30 cellular contexts compared by ENCODE assay signal in genomic region chr18:1595165-1595564, GRCh38.
"Had no signal": no experiment of that assay in that cellular context is flagged by ENCODE, and none has a peak within 500 bp of the region (broad histone marks: within the 10 kb centered on the region; RNA-seq: fewer than 3 reads in every experiment).

No MANE protein-coding gene starts in this region.

- H3K4me1 ChIP-seq: ascending aorta, breast epithelium, colonic mucosa, esophagus muscularis mucosa, foreskin keratinocyte, gastrocnemius medialis, heart left ventricle had no signal

- H3K27ac ChIP-seq: ascending aorta, breast epithelium, cardiac muscle cell, colonic mucosa, dorsolateral prefrontal cortex, esophagus muscularis mucosa, foreskin keratinocyte, gastrocnemius medialis, heart left ventricle had no signal

- H3K36me3 ChIP-seq: ascending aorta, breast epithelium, cardiac muscle cell, colonic mucosa, esophagus muscularis mucosa, gastrocnemius medialis, heart left ventricle had no signal

- ATAC-seq: activated CD4-positive, alpha-beta T cell treated with anti-CD3 and anti-CD28 coated beads for 36 hours; activated CD8-positive, alpha-beta memory T cell treated with anti-CD3 and anti-CD28 coated beads, Interleukin-2, amount 10 ng/mL, durations not matched to agents 7 days and 5 days; activated CD8-positive, alpha-beta T cell treated with anti-CD3 and anti-CD28 coated beads, Interleukin-2, amount 10 ng/mL, durations not matched to agents 7 days and 5 days; activated naive CD4-positive, alpha-beta T cell treated with anti-CD3 and anti-CD28 coated beads, Interleukin-2, amount 50 U/mL, for 72 hours; activated T-cell treated with anti-CD3 and anti-CD28 coated beads, Interleukin-2, amount 50 U/mL, for 72 hours; foreskin keratinocyte; gastrocnemius medialis; heart left ventricle had no signal

- H3K9me3 ChIP-seq: ascending aorta, breast epithelium, colonic mucosa, esophagus muscularis mucosa, gastrocnemius medialis, heart left ventricle had no signal

- DNase-seq: activated CD4-positive, alpha-beta memory T cell treated with anti-CD3 and anti-CD28 coated beads for 36 hours; activated CD4-positive, alpha-beta T cell treated with anti-CD3 and anti-CD28 coated beads for 36 hours; activated CD4-positive, alpha-beta T cell treated with anti-CD3 and anti-CD28 coated beads, Interleukin-2, amount 10 ng/mL, durations not matched to agents 24 days and 14 days; activated CD4-positive, CD25-positive, alpha-beta regulatory T cell; activated CD4-positive, CD25-positive, alpha-beta regulatory T cell treated with anti-CD3 and anti-CD28 coated beads, Interleukin-2, amount 50 U/mL, for 72 hours; activated CD8-positive, alpha-beta memory T cell treated with anti-CD3 and anti-CD28 coated beads, Interleukin-2, amount 10 ng/mL, durations not matched to agents 7 days and 5 days; activated CD8-positive, alpha-beta memory T cell treated with anti-CD3 and anti-CD28 coated beads, Interleukin-2, amount 50 U/mL, for 48 hours; activated CD8-positive, alpha-beta T cell treated with anti-CD3 and anti-CD28 coated beads, Interleukin-2, amount 10 ng/mL, durations not matched to agents 7 days and 5 days; activated gamma-delta T cell; activated naive CD4-positive, alpha-beta T cell; activated naive CD4-positive, alpha-beta T cell treated with anti-CD3 and anti-CD28 coated beads, Interleukin-2, amount 10 ng/mL, durations not matched to agents 7 days and 5 days; activated naive CD8-positive, alpha-beta T cell treated with anti-CD3 and anti-CD28 coated beads, Interleukin-2, amount 10 ng/mL, durations not matched to agents 7 days and 5 days; activated T-cell treated with anti-CD3 and anti-CD28 coated beads for 4 hours; activated T-cell treated with anti-CD3 and anti-CD28 coated beads, Interleukin-2, amount 50 U/mL, for 24 hours; activated T-cell treated with anti-CD3 and anti-CD28 coated beads, Interleukin-2, amount 50 U/mL, for 72 hours; central memory CD4-positive, alpha-beta T cell; cerebellar nuclear complex; colonic mucosa; dorsolateral prefrontal cortex; effector memory CD4-positive, alpha-beta T cell; erythroblast; foreskin keratinocyte; gastrocnemius medialis; glutamatergic neuron; heart left ventricle had no signal

- H3K27me3 ChIP-seq: ascending aorta, breast epithelium, cardiac muscle cell, colonic mucosa, esophagus muscularis mucosa, foreskin keratinocyte, gastrocnemius medialis, heart left ventricle had no signal

- H3K4me3 ChIP-seq: ascending aorta, breast epithelium, cardiac muscle cell, colonic mucosa, dorsolateral prefrontal cortex, esophagus muscularis mucosa, gastrocnemius medialis, heart left ventricle had no signal
